Comparison of ENCODE assay signal across 1 cellular context in genomic region chr10:89810908-89811515, GRCh38.
TF ChIP-seq lines count a peak whose summit lies in the region.

No MANE protein-coding gene starts in this region.

TF ChIP-seq in GM23338, 12 proteins besides CTCF, POLR2A, EP300 and RAD21 (continued from another document):
- TF ChIP-seq EZH2 (IDR thresholded peaks at IDR 0.05; ENCODE audit: low read depth, unreplicated experiment): no peak
- TF ChIP-seq JUNB (IDR thresholded peaks at IDR 0.05; ENCODE audit: unreplicated experiment): no peak
- no peak for TF ChIP-seq POLR2AphosphoS5 (IDR thresholded peaks at IDR 0.05; ENCODE audit: low read depth)
- TF ChIP-seq ZNF114 (CRISPR knock-in tag; IDR thresholded peaks at IDR 0.05): no peak
- TF ChIP-seq ZNF462 (CRISPR knock-in tag; IDR thresholded peaks at IDR 0.05): no peak
- no peak for TF ChIP-seq ETS1 (IDR thresholded peaks at IDR 0.05)
- no peak for TF ChIP-seq NANOG (IDR thresholded peaks at IDR 0.05; ENCODE audit: borderline replicate concordance)
- no peak for TF ChIP-seq ZNF331 (CRISPR knock-in tag; IDR thresholded peaks at IDR 0.05; ENCODE audit: low read depth)
- no peak for TF ChIP-seq EZH2phosphoT487 (IDR thresholded peaks at IDR 0.05; ENCODE audit: unreplicated experiment)
